ENCODE assay signal across 15 cellular contexts in genomic region chr14:75041613-75042012, GRCh38. TPM values are rescaled to one million over a fixed set of nuclear protein-coding genes. Genes with fewer than 3 reads are reported as not detected.
DNase-seq lines count a peak whose midpoint lies in the region; ATAC-seq and TF ChIP-seq lines count a peak whose summit lies in the region.
"Had no signal": no experiment of that assay in that cellular context is flagged by ENCODE, and none has a peak within 500 bp of the region (broad histone marks: within the 10 kb centered on the region; RNA-seq: fewer than 3 reads in every experiment).

No MANE protein-coding gene starts in this region.

- peaks cover 45% of the 10 kb centered on the region for H3K36me3 Mint-ChIP-seq in nephron (ENCODE audit: low read depth)
- peaks cover 20% of the 10 kb centered on the region for H3K36me3 Mint-ChIP-seq in activated T-cell treated with anti-CD3 and anti-CD28 coated beads, Interleukin-2, amount 50 U/mL, for 4 hours (ENCODE audit: insufficient read depth)

- peak overlapping the region; percentile 86 to 97 (median 95) for H3K27ac Mint-ChIP-seq in nephron
- H3K27ac Mint-ChIP-seq: activated CD8-positive, alpha-beta T cell treated with anti-CD3 and anti-CD28 coated beads, Interleukin-2, amount 10 ng/mL, durations not matched to agents 7 days and 5 days; T-helper 2 cell treated with Interferon-gamma antibody and Interleukin-4, amounts not matched to agents 5 μg/mL and 100 μg/mL, for 36 hours had no signal

- H3K9me3 Mint-ChIP-seq in nephron, result no peaks in the 10 kb centered on the region
- H3K9me3 Mint-ChIP-seq in activated T-cell treated with anti-CD3 and anti-CD28 coated beads, Interleukin-2, amount 50 U/mL, for 4 hours, result no peaks in the 10 kb centered on the region
- H3K9me3 Mint-ChIP-seq: CD14-positive monocyte; H9; T-helper 2 cell treated with Interferon-gamma antibody and Interleukin-4, amounts not matched to agents 5 μg/mL and 100 μg/mL, for 36 hours had no signal

- ATAC-seq in GM21390 (IDR thresholded peaks at IDR 0.05; ENCODE audit: unreplicated experiment), result no peak
- no peak for ATAC-seq in GM18867 (IDR thresholded peaks at IDR 0.05; ENCODE audit: unreplicated experiment)
- ATAC-seq in activated T-cell treated with anti-CD3 and anti-CD28 coated beads, Interleukin-2, amount 50 U/mL, for 4 hours, result no peak
- ATAC-seq: activated CD8-positive, alpha-beta T cell treated with anti-CD3 and anti-CD28 coated beads, Interleukin-2, amount 10 ng/mL, durations not matched to agents 7 days and 5 days; lower lobe of right lung had no signal

- H3K4me1 Mint-ChIP-seq in nephron, result peaks cover 33% of the 10 kb centered on the region
- H3K4me1 Mint-ChIP-seq in activated T-cell treated with anti-CD3 and anti-CD28 coated beads, Interleukin-2, amount 50 U/mL, for 4 hours (ENCODE audit: low read depth), result peaks cover 24% of the 10 kb centered on the region
- H3K4me1 Mint-ChIP-seq: H9 had no signal

- DNase-seq in LoVo (ENCODE audit: low spot score), result peak; percentile 80
- peak; percentile 33 for DNase-seq in dermis blood vessel endothelial cell
- no peak for DNase-seq in activated T-cell treated with anti-CD3 and anti-CD28 coated beads, Interleukin-2, amount 50 U/mL, for 4 hours
- DNase-seq: activated CD8-positive, alpha-beta T cell treated with anti-CD3 and anti-CD28 coated beads, Interleukin-2, amount 10 ng/mL, durations not matched to agents 7 days and 5 days; H9; lower lobe of right lung; NCI-H1048; nucleus accumbens; OCI-M1; spleen had no signal

- H3K27me3 Mint-ChIP-seq in nephron (ENCODE audit: low read depth), result no peaks in the 10 kb centered on the region
- no peaks in the 10 kb centered on the region for H3K27me3 Mint-ChIP-seq in activated T-cell treated with anti-CD3 and anti-CD28 coated beads, Interleukin-2, amount 50 U/mL, for 4 hours (ENCODE audit: low read depth)

- no peak for TF ChIP-seq CTCF in nephron (IDR thresholded peaks at IDR 0.05; ENCODE audit: unreplicated experiment in 3 of 3)

- no peak overlapping the region for H3K4me3 Mint-ChIP-seq in nephron
- H3K4me3 Mint-ChIP-seq in activated T-cell treated with anti-CD3 and anti-CD28 coated beads, Interleukin-2, amount 50 U/mL, for 4 hours, result no peak overlapping the region
- H3K4me3 Mint-ChIP-seq: activated CD8-positive, alpha-beta T cell treated with anti-CD3 and anti-CD28 coated beads, Interleukin-2, amount 10 ng/mL, durations not matched to agents 7 days and 5 days; CD14-positive monocyte; H9; T-helper 2 cell treated with Interferon-gamma antibody and Interleukin-4, amounts not matched to agents 5 μg/mL and 100 μg/mL, for 36 hours had no signal

RNA-seq across cellular contexts. Expression of gene MLH3, which starts 9.7 kb away (rescaled TPM):
- total RNA-seq in dermis blood vessel endothelial cell, result 17.7 and 18.7 TPM in 2 replicates
- total RNA-seq in activated T-cell treated with anti-CD3 and anti-CD28 coated beads, Interleukin-2, amount 50 U/mL, for 4 hours, result 10 to 100 TPM; 11.0 to 14.7 (median 11.7) TPM

RNA-seq across cellular contexts. Expression of gene ACYP1, which starts 22.2 kb away (rescaled TPM):
- 6.6 and 9.4 TPM in 2 replicates for total RNA-seq in dermis blood vessel endothelial cell
- 10 to 100 TPM; 16.0 to 17.3 (median 16.8) TPM for total RNA-seq in activated T-cell treated with anti-CD3 and anti-CD28 coated beads, Interleukin-2, amount 50 U/mL, for 4 hours

RNA-seq across cellular contexts. Expression of gene ZC2HC1C, which starts 27.8 kb away (rescaled TPM):
- 0.34 and 0.84 TPM in 2 replicates for total RNA-seq in dermis blood vessel endothelial cell
- under 1 TPM; 0.45 to 0.84 (median 0.78) TPM for total RNA-seq in activated T-cell treated with anti-CD3 and anti-CD28 coated beads, Interleukin-2, amount 50 U/mL, for 4 hours

RNA-seq across cellular contexts. Expression of gene EIF2B2, which starts 38.9 kb away (rescaled TPM):
- total RNA-seq in dermis blood vessel endothelial cell, result 85.6 and 134 TPM in 2 replicates
- 10 to 100 TPM; 61.2 to 69.4 (median 66.0) TPM for total RNA-seq in activated T-cell treated with anti-CD3 and anti-CD28 coated beads, Interleukin-2, amount 50 U/mL, for 4 hours
